In the genomic region with DNA sequence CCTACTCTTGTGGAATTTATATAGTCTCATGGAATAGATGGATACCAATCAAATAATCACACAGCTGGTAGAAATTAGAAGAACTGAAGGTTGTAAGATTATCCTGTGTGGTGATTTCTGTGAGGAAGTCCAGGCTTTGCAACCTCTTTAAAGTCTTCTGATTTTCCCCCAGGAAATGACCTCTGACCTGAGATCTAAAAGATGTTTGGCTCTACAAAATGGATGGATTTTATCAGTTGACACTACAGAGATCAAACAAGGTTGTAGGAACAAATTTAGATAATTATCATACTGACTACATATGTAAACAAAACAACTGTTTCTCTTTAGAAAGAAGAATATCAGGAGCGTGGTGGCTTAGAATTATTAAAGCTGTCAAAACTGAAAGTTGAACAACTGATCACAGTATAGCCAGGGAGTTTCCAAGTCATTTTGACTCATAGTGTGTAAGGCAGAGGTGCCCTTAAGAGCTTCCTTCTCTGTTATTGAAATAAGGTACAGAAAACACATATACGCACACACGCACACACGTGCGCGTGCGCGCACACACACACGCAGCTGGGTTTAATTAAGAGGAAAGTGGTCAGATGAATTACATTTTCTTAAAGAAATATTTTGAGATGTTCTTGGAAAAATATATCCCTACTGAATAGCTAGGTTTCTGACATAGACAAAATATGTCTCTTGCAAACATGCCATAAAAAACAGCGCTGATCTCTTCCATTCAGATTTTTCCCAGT, we compare ENCODE assay signal across 1 cellular context.
TF ChIP-seq lines count a peak whose summit lies in the region.

No MANE protein-coding gene starts in this region.

TF ChIP-seq in GM12878, 131 proteins besides CTCF, POLR2A, EP300 and RAD21 (continued from another document and continues in another):
- TF ChIP-seq CEBPZ (IDR thresholded peaks at IDR 0.05; ENCODE audit: low read depth, low read length) (no peak), SP1 (IDR thresholded peaks at IDR 0.05; ENCODE audit: low read depth, low read length) (peak; percentile 19), TCF12 (IDR thresholded peaks at IDR 0.05; ENCODE audit: low read depth, low read length) (no peak), ZNF274 (IDR thresholded peaks at IDR 0.05; ENCODE audit: insufficient read depth, insufficient read length) (no peak), CHD2 (IDR thresholded peaks at IDR 0.05; ENCODE audit: borderline replicate concordance, low read depth, low read length) (peak; percentile 31; the same call in 1 of the 2 replicates), RELA (IDR thresholded peaks at IDR 0.05; ENCODE audit: borderline replicate concordance, partially characterized antibody) (peak; percentile 71), SMC3 (IDR thresholded peaks at IDR 0.05; ENCODE audit: borderline replicate concordance, low read length) (peak; percentile 11; the same call in 1 of the 2 replicates), BHLHE40 (IDR thresholded peaks at IDR 0.05; ENCODE audit: borderline replicate concordance in 1 of 2, low read depth in 2 of 2, low read length in 1 of 2) (peak; percentile 92 to 93), JUNB (IDR thresholded peaks at IDR 0.05) (peak; percentile 78), ZNF24 (IDR thresholded peaks at IDR 0.05) (peak; percentile 83), FOXM1 (IDR thresholded peaks at IDR 0.05; ENCODE audit: low read depth, low read length) (peak; percentile 76), MLLT1 (IDR thresholded peaks at IDR 0.05) (peak; percentile 96), ZBTB33 (IDR thresholded peaks at IDR 0.05) (peak; percentile 100), NBN (IDR thresholded peaks at IDR 0.05) (peak; percentile 29; the same call in 1 of the 2 replicates), STAT1 (conservative IDR thresholded peaks at IDR 0.05) (no peak), FOS (IDR thresholded peaks at IDR 0.05; ENCODE audit: borderline replicate concordance, extremely low read depth, insufficient read length) (no peak), EZH2 (IDR thresholded peaks at IDR 0.05; ENCODE audit: borderline replicate concordance, control insufficient read depth, low read depth, low read length) (no peak), E2F4 (IDR thresholded peaks at IDR 0.05; ENCODE audit: low read depth, low read length) (no peak), ETV6 (conservative IDR thresholded peaks at IDR 0.05 in 1 of 2, IDR thresholded peaks at IDR 0.05 in 1 of 2; ENCODE audit: borderline replicate concordance in 1 of 2, low read depth in 1 of 2) (peak in 1 of 2 experiments; percentile 47; a peak in 1 of 4 replicates), SREBF1 (IDR thresholded peaks at IDR 0.05; ENCODE audit: low read length) (no peak), EGR1 (IDR thresholded peaks at IDR 0.05; ENCODE audit: borderline replicate concordance in 1 of 2, low read depth in 2 of 2, low read length in 2 of 2) (no peak), MEF2A (IDR thresholded peaks at IDR 0.05; ENCODE audit: insufficient read depth, low read depth, low read length) (no peak), SKIL (IDR thresholded peaks at IDR 0.05; ENCODE audit: low read depth, poor library complexity, severe bottlenecking) (peak; percentile 20), POLR2AphosphoS2 (IDR thresholded peaks at IDR 0.05; ENCODE audit: low read depth, low read length) (no peak), IRF4 (IDR thresholded peaks at IDR 0.05; ENCODE audit: low read depth, low read length) (peak; percentile 68; the same call in 1 of the 2 replicates), SPI1 (IDR thresholded peaks at IDR 0.05; ENCODE audit: borderline replicate concordance, insufficient read depth, low read depth, low read length) (peak; percentile 48; the same call in 1 of the 2 replicates), BCL11A (IDR thresholded peaks at IDR 0.05; ENCODE audit: low read depth, low read length) (peak; percentile 75), ZNF217 (IDR thresholded peaks at IDR 0.05) (no peak), MTA2 (IDR thresholded peaks at IDR 0.05; ENCODE audit: low read depth) (peak; percentile 75), PML (IDR thresholded peaks at IDR 0.05; ENCODE audit: low read length) (peak; percentile 77), YBX1 (IDR thresholded peaks at IDR 0.05) (no peak), BCL3 (IDR thresholded peaks at IDR 0.05; ENCODE audit: borderline replicate concordance, insufficient read depth, low read depth, low read length, poor library complexity, severe bottlenecking) (peak; percentile 34), ZNF384 (IDR thresholded peaks at IDR 0.05; ENCODE audit: borderline replicate concordance, low read depth, low read length) (no peak), NFYA (IDR thresholded peaks at IDR 0.05; ENCODE audit: borderline replicate concordance, low read depth, low read length) (no peak), ATF7 (IDR thresholded peaks at IDR 0.05; ENCODE audit: low read depth) (peak; percentile 26; the same call in 1 of the 2 replicates), ZNF687 (IDR thresholded peaks at IDR 0.05) (peak; percentile 86), POU2F2 (IDR thresholded peaks at IDR 0.05; ENCODE audit: borderline replicate concordance, low read depth, low read length) (0 out of 3 replicates have a peak, but pooled peaks have one; percentile 14), MYB (IDR thresholded peaks at IDR 0.05; ENCODE audit: borderline replicate concordance, low read depth, low read length) (no peak), RUNX3 (IDR thresholded peaks at IDR 0.05; ENCODE audit: low read length) (peak; percentile 65), CEBPB (IDR thresholded peaks at IDR 0.05; ENCODE audit: borderline replicate concordance in 1 of 2, low read depth in 2 of 2, low read length in 2 of 2) (peak in 1 of 2 experiments; percentile 61; a peak in 1 of 4 replicates), NR2F1 (conservative IDR thresholded peaks at IDR 0.05) (peak; percentile 98), GATAD2B (conservative IDR thresholded peaks at IDR 0.05; ENCODE audit: low read depth) (peak; percentile 75; the same call in 1 of the 2 replicates), BMI1 (IDR thresholded peaks at IDR 0.05; ENCODE audit: borderline replicate concordance) (peak; percentile 36; the same call in 1 of the 2 replicates), SIX5 (IDR thresholded peaks at IDR 0.05; ENCODE audit: low read depth, low read length, severe bottlenecking) (no peak)
- TF ChIP-seq, protein P1, sequence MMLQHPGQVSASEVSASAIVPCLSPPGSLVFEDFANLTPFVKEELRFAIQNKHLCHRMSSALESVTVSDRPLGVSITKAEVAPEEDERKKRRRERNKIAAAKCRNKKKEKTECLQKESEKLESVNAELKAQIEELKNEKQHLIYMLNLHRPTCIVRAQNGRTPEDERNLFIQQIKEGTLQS (IDR thresholded peaks at IDR 0.05; ENCODE audit: borderline replicate concordance, extremely low read depth, low read depth, low read length): no peak
